Comparison of ENCODE assay signal across 1 cellular context in the genomic region with DNA sequence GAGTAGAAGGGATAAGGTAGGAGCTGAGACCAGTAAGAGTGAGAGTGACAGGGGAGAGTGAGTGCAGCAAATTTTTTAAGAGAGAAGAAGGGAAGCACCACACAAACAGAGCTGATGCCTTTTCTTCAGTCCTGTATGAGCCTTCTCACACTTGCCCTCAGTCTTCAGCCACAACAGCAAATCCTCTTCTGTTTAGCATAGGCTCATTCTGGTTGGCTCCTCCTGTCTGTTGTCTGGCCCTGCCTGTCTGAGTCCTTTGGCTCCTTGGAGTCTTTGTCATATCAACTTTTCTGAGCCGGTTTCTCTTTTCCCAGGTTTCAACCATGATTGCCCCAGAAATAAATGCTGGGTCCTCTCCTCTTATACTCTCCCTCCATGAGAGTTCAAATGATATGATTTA.
TF ChIP-seq lines count a peak whose summit lies in the region.

No MANE protein-coding gene starts in this region.

TF ChIP-seq in GM12878, 131 proteins besides CTCF, POLR2A, EP300 and RAD21:
- TF ChIP-seq RELB (IDR thresholded peaks at IDR 0.05; ENCODE audit: low read depth) (no peak), NR2C1 (IDR thresholded peaks at IDR 0.05) (no peak)
TF ChIP-seq in GM12878: peak in this region for 0.
